10 cellular contexts compared by ENCODE assay signal in genomic region chr16:50709061-50709695, GRCh38. TPM values are rescaled to one million over a fixed set of nuclear protein-coding genes. Genes with fewer than 3 reads are reported as not detected.
DNase-seq lines count a peak whose midpoint lies in the region; ATAC-seq and TF ChIP-seq lines count a peak whose summit lies in the region.
"Had no signal": no experiment of that assay in that cellular context is flagged by ENCODE, and none has a peak within 500 bp of the region (broad histone marks: within the 10 kb centered on the region; RNA-seq: fewer than 3 reads in every experiment).

No MANE protein-coding gene starts in this region.

- TF ChIP-seq CTCF in activated B cell treated with CpG ODN at 0.5 μM for 24 hours (IDR thresholded peaks at IDR 0.05) = no peak

- no peaks in the 10 kb centered on the region for H3K27me3 Mint-ChIP-seq in activated B cell treated with CpG ODN at 0.5 μM for 24 hours

- peak; percentile 67 for ATAC-seq in GM18502 (IDR thresholded peaks at IDR 0.05; ENCODE audit: poor library complexity, unreplicated experiment)
- peak; percentile 68 for ATAC-seq in HG02759 (IDR thresholded peaks at IDR 0.05; ENCODE audit: unreplicated experiment)
- ATAC-seq in activated B cell treated with CpG ODN at 0.5 μM for 24 hours (ENCODE audit: low read depth) = peak; percentile 79

- intact Hi-C loops in activated B cell treated with CpG ODN at 0.5 μM for 24 hours (cut with micrococcal nuclease) = no loop called here

- CTCF ChIA-PET in activated B cell treated with CpG ODN at 0.5 μM for 24 hours (lab: Charles Lee) = no interaction called here

- DNase-seq in activated B cell treated with CpG ODN at 0.5 μM for 24 hours = no peak
- peak; percentile 5 for DNase-seq in midbrain (lab: John Stamatoyannopoulos, UW)
- no peak for DNase-seq in superior temporal gyrus (ENCODE audit: extremely low spot score)
- DNase-seq in EL = no peak
- DNase-seq in NCI-H2227 treated with DMSO at 0.1 percent for 48 hours (lab: John Stamatoyannopoulos, UW) = no peak
- DNase-seq in NCI-H82 (lab: John Stamatoyannopoulos, UW) = no peak
- DNase-seq: NCI-H2029 had no signal

- peaks cover 8% of the 10 kb centered on the region for H3K36me3 Mint-ChIP-seq in activated B cell treated with CpG ODN at 0.5 μM for 24 hours (ENCODE audit: low read depth)
- H3K36me3 Mint-ChIP-seq: brain had no signal

- peak overlapping the region; percentile 10 for H3K27ac Mint-ChIP-seq in activated B cell treated with CpG ODN at 0.5 μM for 24 hours
- H3K27ac Mint-ChIP-seq: brain had no signal

- peaks cover 23% of the 10 kb centered on the region for H3K4me1 Mint-ChIP-seq in activated B cell treated with CpG ODN at 0.5 μM for 24 hours

- peaks cover 15% of the 10 kb centered on the region for H3K9me3 Mint-ChIP-seq in activated B cell treated with CpG ODN at 0.5 μM for 24 hours

- POLR2A ChIA-PET in activated B cell treated with CpG ODN at 0.5 μM for 24 hours (lab: Charles Lee) = interaction anchor here (1.2 kb wide), 1 partner anchor 32 kb away, joined by 3 read pairs; no protein-coding TSS in a partner anchor

- peak overlapping the region; percentile 9 for H3K4me3 Mint-ChIP-seq in activated B cell treated with CpG ODN at 0.5 μM for 24 hours
- H3K4me3 Mint-ChIP-seq: brain had no signal

RNA-seq across cellular contexts. Expression of gene NOD2, which starts 15.8 kb away (rescaled TPM):
- total RNA-seq in activated B cell treated with CpG ODN at 0.5 μM for 24 hours = 2.9 and 3.7 TPM in 2 replicates

RNA-seq across cellular contexts. Expression of gene SNX20, which starts 28.1 kb away (rescaled TPM):
- total RNA-seq in activated B cell treated with CpG ODN at 0.5 μM for 24 hours = 33.1 and 34.5 TPM in 2 replicates

RNA-seq across cellular contexts. Expression of gene CYLD, which starts 32.7 kb away (rescaled TPM):
- 116 and 122 TPM in 2 replicates for total RNA-seq in activated B cell treated with CpG ODN at 0.5 μM for 24 hours
